ENCODE assay signal across 19 cellular contexts in genomic region chr15:66484539-66485112, GRCh38. TPM values are rescaled to one million over a fixed set of nuclear protein-coding genes. Genes with fewer than 3 reads are reported as not detected.
DNase-seq lines count a peak whose midpoint lies in the region; ATAC-seq and TF ChIP-seq lines count a peak whose summit lies in the region.
"Had no signal": no experiment of that assay in that cellular context is flagged by ENCODE, and none has a peak within 500 bp of the region (broad histone marks: within the 10 kb centered on the region; RNA-seq: fewer than 3 reads in every experiment).

No MANE protein-coding gene starts in this region.

- no peak overlapping the region for H4K5ac ChIP-seq in H9 (ENCODE audit: insufficient read length, low read depth, low read length)

- TF ChIP-seq CTCF in H9 (conservative IDR thresholded peaks at IDR 0.05): no peak
- no peak for TF ChIP-seq CTCF in osteocyte (IDR thresholded peaks at IDR 0.05)

- no peak overlapping the region for H3K9ac ChIP-seq in H9 (ENCODE audit: extremely low read depth, insufficient read length, low read length)

- no peak for ATAC-seq in naive thymus-derived CD8-positive, alpha-beta T cell
- ATAC-seq in HG02840 (IDR thresholded peaks at IDR 0.05; ENCODE audit: low FRiP score, unreplicated experiment): no peak
- ATAC-seq: psoas muscle; stimulated activated naive CD8-positive, alpha-beta T cell treated with anti-CD3 and anti-CD28 coated beads, Interleukin-15, amount 100 ng/mL, for 72 hours had no signal

- no peaks in the 10 kb centered on the region for H3K79me1 ChIP-seq in H9 (ENCODE audit: insufficient read depth, low read depth, low read length, poor library complexity, severe bottlenecking)

- no peaks in the 10 kb centered on the region for H3K27me3 ChIP-seq in H9 (ENCODE audit: insufficient read depth, low read length)
- H3K27me3 ChIP-seq: ascending aorta, spleen, tibial nerve had no signal

- no peaks in the 10 kb centered on the region for H3K9me3 ChIP-seq in H9 (ENCODE audit: control insufficient read depth, low read depth, low read length)
- H3K9me3 ChIP-seq: ascending aorta, psoas muscle, spleen, tibial nerve had no signal

- H3K18ac ChIP-seq in H9 (ENCODE audit: insufficient read length, low read depth, low read length): no peak overlapping the region

- no peak overlapping the region for H3K4me3 Mint-ChIP-seq in H9
- H3K4me3 Mint-ChIP-seq in naive thymus-derived CD8-positive, alpha-beta T cell: no peak overlapping the region
- H3K4me3 Mint-ChIP-seq in osteocyte (ENCODE audit: unreplicated experiment): no peak overlapping the region
- H3K4me3 Mint-ChIP-seq: stimulated activated naive CD8-positive, alpha-beta T cell treated with anti-CD3 and anti-CD28 coated beads, Interleukin-15, amount 100 ng/mL, for 72 hours had no signal

- no peaks in the 10 kb centered on the region for H3K4me1 ChIP-seq in H9 (ENCODE audit: insufficient read depth, low read length)
- H3K4me1 ChIP-seq: ascending aorta, spleen, tibial nerve had no signal

- no peak overlapping the region for H2BK12ac ChIP-seq in H9 (ENCODE audit: insufficient read length, low read depth, low read length)

- H2BK120ac ChIP-seq in H9 (ENCODE audit: low read depth, low read length, poor library complexity, severe bottlenecking): no peak overlapping the region

- H4K20me1 ChIP-seq in H9 (ENCODE audit: control insufficient read depth, insufficient read depth, insufficient read length): no peaks in the 10 kb centered on the region

- peak; percentile 32 for DNase-seq in activated CD8-positive, alpha-beta memory T cell treated with anti-CD3 and anti-CD28 coated beads, Interleukin-2, amount 50 U/mL, for 48 hours
- no peak for DNase-seq in activated CD8-positive, alpha-beta memory T cell treated with anti-CD3 and anti-CD28 coated beads, Interleukin-2, amount 50 U/mL, for 4 hours
- no peak for DNase-seq in H9
- peak; percentile 23 for DNase-seq in astrocyte of the hippocampus (ENCODE audit: low read depth, low spot score)
- no peak for DNase-seq in naive thymus-derived CD8-positive, alpha-beta T cell
- DNase-seq in osteocyte (ENCODE audit: extremely low spot score, unreplicated experiment): no peak
- DNase-seq in activated CD4-positive, CD25-positive, alpha-beta regulatory T cell (lab: John Stamatoyannopoulos, UW): no peak
- DNase-seq: activated naive CD4-positive, alpha-beta T cell treated with Interleukin-2 at 50 U/mL for 16 hours; DMS53; KBM-7; NCI-H1930; NCI-H526; psoas muscle; spleen; stimulated activated CD4-positive, alpha-beta T cell treated with anti-CD3 and anti-CD28 coated beads, Interleukin-4, amount 100 ng/mL, for 24 hours; stimulated activated naive CD8-positive, alpha-beta T cell treated with anti-CD3 and anti-CD28 coated beads, Interleukin-15, amount 100 ng/mL, for 72 hours had no signal

- no peak overlapping the region for H2AK5ac ChIP-seq in H9 (ENCODE audit: insufficient read length, low read length)

- H3K27ac ChIP-seq in H9 (ENCODE audit: insufficient read length, low read depth, low read length): no peak overlapping the region
- H3K27ac ChIP-seq: ascending aorta, psoas muscle, spleen, tibial nerve had no signal

- no peak overlapping the region for H2BK20ac ChIP-seq in H9 (ENCODE audit: low read depth, low read length, poor library complexity, severe bottlenecking)

- no peak overlapping the region for H3K56ac ChIP-seq in H9 (ENCODE audit: insufficient read length, low read depth, low read length)

- no peak overlapping the region for H3K23ac ChIP-seq in H9 (ENCODE audit: insufficient read length, low read depth, low read length)

- H3K9me3 Mint-ChIP-seq in H9 (no peaks in the 10 kb centered on the region), osteocyte (ENCODE audit: unreplicated experiment) (no peaks in the 10 kb centered on the region)
- H3K9me3 Mint-ChIP-seq in naive thymus-derived CD8-positive, alpha-beta T cell: no peaks in the 10 kb centered on the region
- H3K9me3 Mint-ChIP-seq: stimulated activated naive CD8-positive, alpha-beta T cell treated with anti-CD3 and anti-CD28 coated beads, Interleukin-15, amount 100 ng/mL, for 72 hours had no signal

- H3K4ac ChIP-seq in H9 (ENCODE audit: low read depth, low read length): no peak overlapping the region

- peak overlapping the region; percentile 50 to 93 (median 80); a peak in 5 of 7 replicates for H3K27ac Mint-ChIP-seq in H9
- peak overlapping the region in 7 of 10 donors; percentile 37 to 90 (median 67) for H3K27ac Mint-ChIP-seq in naive thymus-derived CD8-positive, alpha-beta T cell
- H3K27ac Mint-ChIP-seq in osteocyte (ENCODE audit: unreplicated experiment): no peak overlapping the region

- H3K27me3 Mint-ChIP-seq in H9 (ENCODE audit: low read depth): no peaks in the 10 kb centered on the region
- H3K27me3 Mint-ChIP-seq in naive thymus-derived CD8-positive, alpha-beta T cell: no peaks in the 10 kb centered on the region
- H3K27me3 Mint-ChIP-seq in osteocyte (ENCODE audit: unreplicated experiment): no peaks in the 10 kb centered on the region
- H3K27me3 Mint-ChIP-seq: stimulated activated naive CD8-positive, alpha-beta T cell treated with anti-CD3 and anti-CD28 coated beads, Interleukin-15, amount 100 ng/mL, for 72 hours had no signal

- no peaks in the 10 kb centered on the region for H3K23me2 ChIP-seq in H9 (ENCODE audit: insufficient read length, low read depth, low read length, poor library complexity, severe bottlenecking)

- no peaks in the 10 kb centered on the region for H3K79me2 ChIP-seq in H9 (ENCODE audit: insufficient read depth, low read length)

- peaks cover under 1 to 4% of the 10 kb centered on the region in 2 experiments; a peak in 3 of 4 replicates for H3K4me1 Mint-ChIP-seq in H9
- peaks cover 0 to 7% (median 4%) of the 10 kb centered on the region in 4 donors for H3K4me1 Mint-ChIP-seq in naive thymus-derived CD8-positive, alpha-beta T cell
- no peaks in the 10 kb centered on the region for H3K4me1 Mint-ChIP-seq in osteocyte (ENCODE audit: unreplicated experiment)
- H3K4me1 Mint-ChIP-seq: stimulated activated naive CD8-positive, alpha-beta T cell treated with anti-CD3 and anti-CD28 coated beads, Interleukin-15, amount 100 ng/mL, for 72 hours had no signal

- no peak overlapping the region for H2BK15ac ChIP-seq in H9 (ENCODE audit: low read depth, low read length)

- no peak overlapping the region for H3K4me2 ChIP-seq in H9 (ENCODE audit: insufficient read depth, insufficient read length, low read length)

- H2BK5ac ChIP-seq in H9 (ENCODE audit: insufficient read length, low read length): no peak overlapping the region

- no peak overlapping the region for H2AFZ ChIP-seq in H9 (ENCODE audit: low read length)

- H3T11ph ChIP-seq in H9 (ENCODE audit: low read length): no peak overlapping the region

- no CpG with 5 or more reads among the region's 5 CpGs for WGBS in H9 (ENCODE audit: extremely low coverage, insufficient read length, low lambda C conversion rate)

- POLR2A ChIA-PET in naive thymus-derived CD8-positive, alpha-beta T cell (lab: Charles Lee): interaction anchor here (3.5 kb wide), 1 partner anchor 13 kb away, joined by 11 read pairs; the partner anchor contains the start of gene SNAPC5

- H3K36me3 Mint-ChIP-seq in H9 (ENCODE audit: insufficient read depth in 1 of 3, low read depth in 3 of 3) (peaks cover 42 to 68% (median 58%) of the 10 kb centered on the region in 3 experiments), osteocyte (ENCODE audit: unreplicated experiment) (peaks cover 13% of the 10 kb centered on the region)
- peaks cover 0 to 77% (median 14%) of the 10 kb centered on the region in 3 donors for H3K36me3 Mint-ChIP-seq in naive thymus-derived CD8-positive, alpha-beta T cell

- H4K8ac ChIP-seq in H9 (replicated peaks; ENCODE audit: insufficient read length, low read depth, low read length): no peak overlapping the region

- H4K91ac ChIP-seq in H9 (ENCODE audit: insufficient read length, low read depth, low read length): no peak overlapping the region

- H3K14ac ChIP-seq in H9 (ENCODE audit: insufficient read depth, low read length): no peak overlapping the region

RNA-seq across cellular contexts. Expression of gene SNAPC5, which starts 12.9 kb away (rescaled TPM):
- total RNA-seq in H9 (2021) (28.9 and 30.7 TPM in 2 replicates), osteocyte (20.8 and 24.8 TPM in 2 replicates)
- total RNA-seq in naive thymus-derived CD8-positive, alpha-beta T cell: 10 to 100 TPM; 42.0 to 49.3 TPM
- polyA plus RNA-seq in naive thymus-derived CD8-positive, alpha-beta T cell: 10 to 100 TPM; 60.4 to 76.0 (median 69.6) TPM

RNA-seq across cellular contexts. Expression of gene RPL4, which starts 20.0 kb away (rescaled TPM):
- total RNA-seq in H9 (2021): 3,988 and 4,137 TPM in 2 replicates
- total RNA-seq in naive thymus-derived CD8-positive, alpha-beta T cell: 1,000 to 10,000 TPM; 3,846 to 3,880 TPM
- 1,000 to 10,000 TPM; 1,518 to 1,766 (median 1,686) TPM for polyA plus RNA-seq in naive thymus-derived CD8-positive, alpha-beta T cell
- total RNA-seq in osteocyte: 2,560 and 2,646 TPM in 2 replicates

RNA-seq across cellular contexts. Expression of gene ZWILCH, which starts 20.5 kb away (rescaled TPM):
- total RNA-seq in H9 (2021): 47.2 and 48.0 TPM in 2 replicates
- total RNA-seq in naive thymus-derived CD8-positive, alpha-beta T cell: 10 to 100 TPM in 1 of 2 experiments, 1 to 10 TPM in 1; 7.2 to 12.8 TPM
- 1 to 10 TPM; 5.9 to 6.7 (median 6.4) TPM for polyA plus RNA-seq in naive thymus-derived CD8-positive, alpha-beta T cell
- total RNA-seq in osteocyte: 13.7 and 13.8 TPM in 2 replicates

Comparison
In these comparisons a context has a peak if more than half of its experiments do, and no peak if none do; other contexts are left out.
1. DNase-seq: peak in activated CD8-positive, alpha-beta memory T cell treated with anti-CD3 and anti-CD28 coated beads, Interleukin-2, amount 50 U/mL, for 48 hours (single experiment) and astrocyte of the hippocampus (single experiment); none in activated CD8-positive, alpha-beta memory T cell treated with anti-CD3 and anti-CD28 coated beads, Interleukin-2, amount 50 U/mL, for 4 hours (single experiment), H9 (single experiment), naive thymus-derived CD8-positive, alpha-beta T cell (0 of 10), osteocyte (single experiment) and activated CD4-positive, CD25-positive, alpha-beta regulatory T cell (0 of 4).